In genomic region chr7:451255-452229, GRCh38 we compare ENCODE assay signal across 1 cellular context.
TF ChIP-seq lines count a peak whose summit lies in the region.

No MANE protein-coding gene starts in this region.

TF ChIP-seq in H1, 55 proteins besides CTCF, POLR2A, EP300 and RAD21:
- TF ChIP-seq SUZ12 (IDR thresholded peaks at IDR 0.05; ENCODE audit: low read length), result no peak
- 0 out of 2 replicates have a peak, but pooled peaks have one; percentile 3 for TF ChIP-seq E2F6 (IDR thresholded peaks at IDR 0.05)
- TF ChIP-seq MAFK (IDR thresholded peaks at IDR 0.05; ENCODE audit: low read depth, low read length), result no peak
- TF ChIP-seq EZH2 (IDR thresholded peaks at IDR 0.05; ENCODE audit: low read depth, low read length, severe bottlenecking), result peak; percentile 33
- peak; percentile 25 for TF ChIP-seq ASH2L (IDR thresholded peaks at IDR 0.05; ENCODE audit: low read length)
- no peak for TF ChIP-seq SP4 (IDR thresholded peaks at IDR 0.05; ENCODE audit: low read length)
- no peak for TF ChIP-seq MAX (IDR thresholded peaks at IDR 0.05)
- no peak for TF ChIP-seq BACH1 (IDR thresholded peaks at IDR 0.05; ENCODE audit: low read length)
- no peak for TF ChIP-seq CEBPB (IDR thresholded peaks at IDR 0.05; ENCODE audit: low read depth, low read length)
- TF ChIP-seq JUND (IDR thresholded peaks at IDR 0.05; ENCODE audit: low read length), result peak; percentile 65; the same call in 1 of the 2 replicates
